In the genomic region with DNA sequence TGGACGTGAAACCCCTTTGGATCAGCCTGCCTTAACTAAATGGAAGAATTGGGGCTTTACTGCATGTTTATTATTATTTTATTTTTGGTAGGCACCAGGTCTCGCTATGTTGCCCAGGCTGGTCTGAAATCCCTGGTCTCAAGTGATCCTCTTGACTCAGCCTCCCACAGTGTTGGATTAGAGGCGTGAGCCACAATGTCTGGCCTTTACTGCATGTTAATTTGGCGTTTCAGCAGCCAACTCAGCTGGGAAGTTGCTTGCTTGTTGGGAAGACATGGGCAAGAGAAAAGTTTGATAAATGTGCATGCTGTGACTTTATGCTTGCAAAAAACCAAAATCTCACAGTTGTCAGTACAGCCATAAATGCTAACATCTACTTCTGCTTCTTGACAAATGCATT, we compare ENCODE assay signal across 1 cellular context.
TF ChIP-seq lines count a peak whose summit lies in the region.

No MANE protein-coding gene starts in this region.

TF ChIP-seq in WTC11, 78 proteins besides CTCF, POLR2A, EP300 and RAD21 (continued from another document):
- TF ChIP-seq, protein P1, sequence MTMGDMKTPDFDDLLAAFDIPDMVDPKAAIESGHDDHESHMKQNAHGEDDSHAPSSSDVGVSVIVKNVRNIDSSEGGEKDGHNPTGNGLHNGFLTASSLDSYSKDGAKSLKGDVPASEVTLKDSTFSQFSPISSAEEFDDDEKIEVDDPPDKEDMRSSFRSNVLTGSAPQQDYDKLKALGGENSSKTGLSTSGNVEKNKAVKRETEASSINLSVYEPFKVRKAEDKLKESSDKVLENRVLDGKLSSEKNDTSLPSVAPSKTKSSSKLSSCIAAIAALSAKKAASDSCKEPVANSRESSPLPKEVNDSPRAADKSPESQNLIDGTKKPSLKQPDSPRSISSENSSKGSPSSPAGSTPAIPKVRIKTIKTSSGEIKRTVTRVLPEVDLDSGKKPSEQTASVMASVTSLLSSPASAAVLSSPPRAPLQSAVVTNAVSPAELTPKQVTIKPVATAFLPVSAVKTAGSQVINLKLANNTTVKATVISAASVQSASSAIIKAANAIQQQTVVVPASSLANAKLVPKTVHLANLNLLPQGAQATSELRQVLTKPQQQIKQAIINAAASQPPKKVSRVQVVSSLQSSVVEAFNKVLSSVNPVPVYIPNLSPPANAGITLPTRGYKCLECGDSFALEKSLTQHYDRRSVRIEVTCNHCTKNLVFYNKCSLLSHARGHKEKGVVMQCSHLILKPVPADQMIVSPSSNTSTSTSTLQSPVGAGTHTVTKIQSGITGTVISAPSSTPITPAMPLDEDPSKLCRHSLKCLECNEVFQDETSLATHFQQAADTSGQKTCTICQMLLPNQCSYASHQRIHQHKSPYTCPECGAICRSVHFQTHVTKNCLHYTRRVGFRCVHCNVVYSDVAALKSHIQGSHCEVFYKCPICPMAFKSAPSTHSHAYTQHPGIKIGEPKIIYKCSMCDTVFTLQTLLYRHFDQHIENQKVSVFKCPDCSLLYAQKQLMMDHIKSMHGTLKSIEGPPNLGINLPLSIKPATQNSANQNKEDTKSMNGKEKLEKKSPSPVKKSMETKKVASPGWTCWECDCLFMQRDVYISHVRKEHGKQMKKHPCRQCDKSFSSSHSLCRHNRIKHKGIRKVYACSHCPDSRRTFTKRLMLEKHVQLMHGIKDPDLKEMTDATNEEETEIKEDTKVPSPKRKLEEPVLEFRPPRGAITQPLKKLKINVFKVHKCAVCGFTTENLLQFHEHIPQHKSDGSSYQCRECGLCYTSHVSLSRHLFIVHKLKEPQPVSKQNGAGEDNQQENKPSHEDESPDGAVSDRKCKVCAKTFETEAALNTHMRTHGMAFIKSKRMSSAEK (CRISPR knock-in tag; IDR thresholded peaks at IDR 0.05; ENCODE audit: borderline replicate concordance) = no peak
- TF ChIP-seq ZNF671 (CRISPR knock-in tag; IDR thresholded peaks at IDR 0.05) = no peak
- TF ChIP-seq NR2C2 (CRISPR knock-in tag; IDR thresholded peaks at IDR 0.05) = no peak
- no peak for TF ChIP-seq ZNF416 (CRISPR knock-in tag; IDR thresholded peaks at IDR 0.05)
- TF ChIP-seq, protein P2, sequence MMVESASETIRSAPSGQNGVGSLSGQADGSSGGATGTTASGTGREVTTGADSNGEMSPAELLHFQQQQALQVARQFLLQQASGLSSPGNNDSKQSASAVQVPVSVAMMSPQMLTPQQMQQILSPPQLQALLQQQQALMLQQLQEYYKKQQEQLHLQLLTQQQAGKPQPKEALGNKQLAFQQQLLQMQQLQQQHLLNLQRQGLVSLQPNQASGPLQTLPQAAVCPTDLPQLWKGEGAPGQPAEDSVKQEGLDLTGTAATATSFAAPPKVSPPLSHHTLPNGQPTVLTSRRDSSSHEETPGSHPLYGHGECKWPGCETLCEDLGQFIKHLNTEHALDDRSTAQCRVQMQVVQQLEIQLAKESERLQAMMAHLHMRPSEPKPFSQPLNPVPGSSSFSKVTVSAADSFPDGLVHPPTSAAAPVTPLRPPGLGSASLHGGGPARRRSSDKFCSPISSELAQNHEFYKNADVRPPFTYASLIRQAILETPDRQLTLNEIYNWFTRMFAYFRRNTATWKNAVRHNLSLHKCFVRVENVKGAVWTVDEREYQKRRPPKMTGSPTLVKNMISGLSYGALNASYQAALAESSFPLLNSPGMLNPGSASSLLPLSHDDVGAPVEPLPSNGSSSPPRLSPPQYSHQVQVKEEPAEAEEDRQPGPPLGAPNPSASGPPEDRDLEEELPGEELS (CRISPR knock-in tag; IDR thresholded peaks at IDR 0.05) = no peak
- no peak for TF ChIP-seq TCF7 (CRISPR knock-in tag; IDR thresholded peaks at IDR 0.05; ENCODE audit: low read depth)
- TF ChIP-seq, protein P3, sequence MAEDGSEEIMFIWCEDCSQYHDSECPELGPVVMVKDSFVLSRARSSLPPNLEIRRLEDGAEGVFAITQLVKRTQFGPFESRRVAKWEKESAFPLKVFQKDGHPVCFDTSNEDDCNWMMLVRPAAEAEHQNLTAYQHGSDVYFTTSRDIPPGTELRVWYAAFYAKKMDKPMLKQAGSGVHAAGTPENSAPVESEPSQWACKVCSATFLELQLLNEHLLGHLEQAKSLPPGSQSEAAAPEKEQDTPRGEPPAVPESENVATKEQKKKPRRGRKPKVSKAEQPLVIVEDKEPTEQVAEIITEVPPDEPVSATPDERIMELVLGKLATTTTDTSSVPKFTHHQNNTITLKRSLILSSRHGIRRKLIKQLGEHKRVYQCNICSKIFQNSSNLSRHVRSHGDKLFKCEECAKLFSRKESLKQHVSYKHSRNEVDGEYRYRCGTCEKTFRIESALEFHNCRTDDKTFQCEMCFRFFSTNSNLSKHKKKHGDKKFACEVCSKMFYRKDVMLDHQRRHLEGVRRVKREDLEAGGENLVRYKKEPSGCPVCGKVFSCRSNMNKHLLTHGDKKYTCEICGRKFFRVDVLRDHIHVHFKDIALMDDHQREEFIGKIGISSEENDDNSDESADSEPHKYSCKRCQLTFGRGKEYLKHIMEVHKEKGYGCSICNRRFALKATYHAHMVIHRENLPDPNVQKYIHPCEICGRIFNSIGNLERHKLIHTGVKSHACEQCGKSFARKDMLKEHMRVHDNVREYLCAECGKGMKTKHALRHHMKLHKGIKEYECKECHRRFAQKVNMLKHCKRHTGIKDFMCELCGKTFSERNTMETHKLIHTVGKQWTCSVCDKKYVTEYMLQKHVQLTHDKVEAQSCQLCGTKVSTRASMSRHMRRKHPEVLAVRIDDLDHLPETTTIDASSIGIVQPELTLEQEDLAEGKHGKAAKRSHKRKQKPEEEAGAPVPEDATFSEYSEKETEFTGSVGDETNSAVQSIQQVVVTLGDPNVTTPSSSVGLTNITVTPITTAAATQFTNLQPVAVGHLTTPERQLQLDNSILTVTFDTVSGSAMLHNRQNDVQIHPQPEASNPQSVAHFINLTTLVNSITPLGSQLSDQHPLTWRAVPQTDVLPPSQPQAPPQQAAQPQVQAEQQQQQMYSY (CRISPR knock-in tag; IDR thresholded peaks at IDR 0.05) = no peak
- no peak for TF ChIP-seq ZNF317 (CRISPR knock-in tag; IDR thresholded peaks at IDR 0.05; ENCODE audit: borderline replicate concordance, low read depth)
- TF ChIP-seq, protein P4, sequence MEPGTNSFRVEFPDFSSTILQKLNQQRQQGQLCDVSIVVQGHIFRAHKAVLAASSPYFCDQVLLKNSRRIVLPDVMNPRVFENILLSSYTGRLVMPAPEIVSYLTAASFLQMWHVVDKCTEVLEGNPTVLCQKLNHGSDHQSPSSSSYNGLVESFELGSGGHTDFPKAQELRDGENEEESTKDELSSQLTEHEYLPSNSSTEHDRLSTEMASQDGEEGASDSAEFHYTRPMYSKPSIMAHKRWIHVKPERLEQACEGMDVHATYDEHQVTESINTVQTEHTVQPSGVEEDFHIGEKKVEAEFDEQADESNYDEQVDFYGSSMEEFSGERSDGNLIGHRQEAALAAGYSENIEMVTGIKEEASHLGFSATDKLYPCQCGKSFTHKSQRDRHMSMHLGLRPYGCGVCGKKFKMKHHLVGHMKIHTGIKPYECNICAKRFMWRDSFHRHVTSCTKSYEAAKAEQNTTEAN (CRISPR knock-in tag; IDR thresholded peaks at IDR 0.05) = no peak
- TF ChIP-seq, protein P5, sequence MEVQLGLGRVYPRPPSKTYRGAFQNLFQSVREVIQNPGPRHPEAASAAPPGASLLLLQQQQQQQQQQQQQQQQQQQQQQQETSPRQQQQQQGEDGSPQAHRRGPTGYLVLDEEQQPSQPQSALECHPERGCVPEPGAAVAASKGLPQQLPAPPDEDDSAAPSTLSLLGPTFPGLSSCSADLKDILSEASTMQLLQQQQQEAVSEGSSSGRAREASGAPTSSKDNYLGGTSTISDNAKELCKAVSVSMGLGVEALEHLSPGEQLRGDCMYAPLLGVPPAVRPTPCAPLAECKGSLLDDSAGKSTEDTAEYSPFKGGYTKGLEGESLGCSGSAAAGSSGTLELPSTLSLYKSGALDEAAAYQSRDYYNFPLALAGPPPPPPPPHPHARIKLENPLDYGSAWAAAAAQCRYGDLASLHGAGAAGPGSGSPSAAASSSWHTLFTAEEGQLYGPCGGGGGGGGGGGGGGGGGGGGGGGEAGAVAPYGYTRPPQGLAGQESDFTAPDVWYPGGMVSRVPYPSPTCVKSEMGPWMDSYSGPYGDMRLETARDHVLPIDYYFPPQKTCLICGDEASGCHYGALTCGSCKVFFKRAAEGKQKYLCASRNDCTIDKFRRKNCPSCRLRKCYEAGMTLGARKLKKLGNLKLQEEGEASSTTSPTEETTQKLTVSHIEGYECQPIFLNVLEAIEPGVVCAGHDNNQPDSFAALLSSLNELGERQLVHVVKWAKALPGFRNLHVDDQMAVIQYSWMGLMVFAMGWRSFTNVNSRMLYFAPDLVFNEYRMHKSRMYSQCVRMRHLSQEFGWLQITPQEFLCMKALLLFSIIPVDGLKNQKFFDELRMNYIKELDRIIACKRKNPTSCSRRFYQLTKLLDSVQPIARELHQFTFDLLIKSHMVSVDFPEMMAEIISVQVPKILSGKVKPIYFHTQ (CRISPR knock-in tag; IDR thresholded peaks at IDR 0.05) = no peak
TF ChIP-seq in WTC11: peak in this region for 0.
